Comparison of ENCODE assay signal across 1 cellular context in genomic region chr1:897951-898350, GRCh38. TPM values are rescaled to one million over a fixed set of nuclear protein-coding genes. Genes with fewer than 3 reads are reported as not detected.
"Had no signal": no experiment of that assay in that cellular context is flagged by ENCODE, and none has a peak within 500 bp of the region (broad histone marks: within the 10 kb centered on the region; RNA-seq: fewer than 3 reads in every experiment).

No MANE protein-coding gene starts in this region.

RNA-seq across cellular contexts. Expression of gene SAMD11, which starts 25.8 kb away (rescaled TPM):
- polyA plus RNA-seq: HepG2 had no signal
